Comparison of ENCODE assay signal across 7 cellular contexts in genomic region chr20:53750827-53751393, GRCh38.
DNase-seq lines count a peak whose midpoint lies in the region; ATAC-seq and TF ChIP-seq lines count a peak whose summit lies in the region.

No MANE protein-coding gene starts in this region.

- no peak overlapping the region for H4K5ac ChIP-seq in mesendoderm (ENCODE audit: low read length)

- H3K27me3 ChIP-seq in mesendoderm (ENCODE audit: insufficient read depth, low read length, poor library complexity) (no peaks in the 10 kb centered on the region), upper lobe of left lung (no peaks in the 10 kb centered on the region)

- H2AK5ac ChIP-seq in mesendoderm (ENCODE audit: low read length) = no peak overlapping the region

- no peak for TF ChIP-seq EP300 in upper lobe of left lung (IDR thresholded peaks at IDR 0.05)

- no peak overlapping the region for H3K4ac ChIP-seq in mesendoderm (ENCODE audit: low read depth, low read length)

- WGBS in mesendoderm (ENCODE audit: extremely low coverage, insufficient coverage, low lambda C conversion rate) = no CpG with 5 or more reads among the region's 12 CpGs
- WGBS in upper lobe of left lung, 2 donors = 47 to 50% methylated on average over 12 of the region's 12 CpGs

- H3K4me3 ChIP-seq in mesendoderm (ENCODE audit: low read length) = no peak overlapping the region
- no peak overlapping the region for H3K4me3 ChIP-seq in upper lobe of left lung

- H3K79me2 ChIP-seq in mesendoderm (ENCODE audit: control insufficient read depth, insufficient read depth, low read length) = no peaks in the 10 kb centered on the region

- no peaks in the 10 kb centered on the region for H3K9me3 ChIP-seq in upper lobe of left lung

- no peak overlapping the region for H2BK5ac ChIP-seq in mesendoderm (ENCODE audit: low read length)

- H3K4me1 ChIP-seq in mesendoderm (ENCODE audit: control insufficient read depth, low read depth, low read length) = peaks cover 2% of the 10 kb centered on the region
- H3K4me1 ChIP-seq in upper lobe of left lung = peaks cover 15 to 21% (median 17%) of the 10 kb centered on the region in 4 donors

- no peak for TF ChIP-seq CTCF in upper lobe of left lung (IDR thresholded peaks at IDR 0.05)

- no peaks in the 10 kb centered on the region for H3K36me3 ChIP-seq in mesendoderm (ENCODE audit: control insufficient read depth, insufficient read depth, low read length)
- no peaks in the 10 kb centered on the region for H3K36me3 ChIP-seq in upper lobe of left lung

- H2BK15ac ChIP-seq in mesendoderm (replicated peaks; ENCODE audit: low read depth) = no peak overlapping the region

- TF ChIP-seq POLR2A in upper lobe of left lung (IDR thresholded peaks at IDR 0.05) = no peak

- H4K8ac ChIP-seq in mesendoderm (ENCODE audit: low read depth, low read length) = no peak overlapping the region

- H2BK120ac ChIP-seq in mesendoderm (ENCODE audit: low read depth, low read length) = no peak overlapping the region

- no peak overlapping the region for H3K23ac ChIP-seq in mesendoderm (ENCODE audit: low read length)

- H3K27ac ChIP-seq in angular gyrus (ENCODE audit: low read depth, low read length) (peak overlapping the region; percentile 22), mesendoderm (ENCODE audit: low read depth, low read length) (no peak overlapping the region), upper lobe of left lung (peak overlapping the region; percentile 32 to 73 (median 56))

- H3K4me2 ChIP-seq in mesendoderm (ENCODE audit: low read length) = no peak overlapping the region

- ATAC-seq in GM18508 (IDR thresholded peaks at IDR 0.05; ENCODE audit: insufficient read depth, unreplicated experiment) (peak; percentile 26), HG02571 (IDR thresholded peaks at IDR 0.05; ENCODE audit: unreplicated experiment) (peak; percentile 26), upper lobe of left lung (ENCODE audit: low FRiP score in 2 of 2) (peak in 1 of 2 donors; percentile 34)

- peak overlapping the region; percentile 38 for H3K56ac ChIP-seq in mesendoderm (ENCODE audit: low read length)

- peak; percentile 22 for DNase-seq in NCI-H446 treated with DMSO at 0.1 percent for 48 hours (lab: John Stamatoyannopoulos, UW)
- peak; percentile 71 for DNase-seq in mesendoderm
- no peak for DNase-seq in upper lobe of left lung
- DNase-seq in HuH-7.5 (ENCODE audit: low spot score) = no peak

- no peak overlapping the region for H3K18ac ChIP-seq in mesendoderm (ENCODE audit: low read length)

- no peaks in the 10 kb centered on the region for H3K79me1 ChIP-seq in mesendoderm (ENCODE audit: low read length)

- H3K9ac ChIP-seq in mesendoderm (ENCODE audit: low read length) = no peak overlapping the region

Comparison
In these comparisons a context has a peak if more than half of its experiments do, and no peak if none do; other contexts are left out.
1. DNase-seq: peak in NCI-H446 treated with DMSO at 0.1 percent for 48 hours (single experiment) and mesendoderm (single experiment); none in upper lobe of left lung (0 of 2) and HuH-7.5 (single experiment).